7 cellular contexts compared by ENCODE assay signal in genomic region chr1:70336050-70336449, GRCh38.
"Had no signal": no experiment of that assay in that cellular context is flagged by ENCODE, and none has a peak within 500 bp of the region (broad histone marks: within the 10 kb centered on the region; RNA-seq: fewer than 3 reads in every experiment).

No MANE protein-coding gene starts in this region.

- DNase-seq: H9, HCEC 1CT, KBM-7 had no signal

- H3K4me3 ChIP-seq: GM23338 had no signal

- H3K9me3 Mint-ChIP-seq: GM23338, H9 had no signal

- H3K4me2 ChIP-seq: GM23338 had no signal

- H3K4me3 Mint-ChIP-seq: GM23338, H9 had no signal

- H2AFZ ChIP-seq: GM23338 had no signal

- FAIRE-seq: H1, H54, HTR-8/SVneo had no signal

- H3K27ac Mint-ChIP-seq: GM23338, H9 had no signal

- ATAC-seq: GM23338 had no signal
